ENCODE assay signal across 1 cellular context in genomic region chr4:3440011-3440410, GRCh38.
TF ChIP-seq lines count a peak whose summit lies in the region.

No MANE protein-coding gene starts in this region.

TF ChIP-seq in HCT116, 20 proteins besides CTCF, POLR2A, EP300 and RAD21 (continued from another document):
- TF ChIP-seq REST (IDR thresholded peaks at IDR 0.05; ENCODE audit: low read depth), result no peak
- TF ChIP-seq TCF7L2 (IDR thresholded peaks at IDR 0.05; ENCODE audit: borderline replicate concordance, extremely low read depth, insufficient read depth, insufficient read length), result no peak
- no peak for TF ChIP-seq EGR1 (IDR thresholded peaks at IDR 0.05; ENCODE audit: low read depth)
- no peak for TF ChIP-seq EZH2 (IDR thresholded peaks at IDR 0.05)
